Comparison of ENCODE assay signal across 8 cellular contexts in the genomic region with DNA sequence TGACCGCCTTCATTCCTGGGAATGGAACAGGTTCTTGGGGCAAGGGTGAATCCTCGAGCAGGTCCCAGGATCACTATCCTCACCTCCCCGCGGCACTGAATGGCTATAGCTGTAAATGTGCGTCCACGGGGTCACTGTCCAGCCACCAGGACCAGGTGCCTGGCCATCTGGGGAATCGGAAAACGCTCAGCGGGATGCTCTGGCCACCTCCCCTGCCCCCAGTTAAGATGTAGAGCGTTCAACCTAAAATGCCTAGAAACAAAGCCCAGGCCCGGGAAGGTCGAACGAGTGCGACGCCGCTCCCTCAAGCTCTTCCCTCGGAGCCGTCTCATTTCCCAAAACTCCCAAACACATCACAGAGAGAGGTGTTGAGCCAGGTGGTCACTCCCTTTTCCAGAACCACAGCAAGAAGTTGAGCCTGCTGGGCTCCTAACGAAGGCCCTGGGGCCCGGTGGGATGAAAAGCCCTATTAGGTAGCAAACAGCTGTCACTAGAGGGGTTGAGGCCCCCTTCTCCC. TPM values are rescaled to one million over a fixed set of nuclear protein-coding genes. Genes with fewer than 3 reads are reported as not detected.
A peak's percentile ranks its signal among the peaks of the same experiment; 100 is the strongest.
DNase-seq lines count a peak whose midpoint lies in the region; ATAC-seq and TF ChIP-seq lines count a peak whose summit lies in the region.

No MANE protein-coding gene starts in this region.

- peak overlapping the region; percentile 92 for H3K27ac Mint-ChIP-seq in stimulated activated effector memory CD8-positive, alpha-beta T cell treated with anti-CD3 and anti-CD28 coated beads, Interleukin-12 subunit alpha, Interleukin-12 subunit beta, amount 100 ng/mL, for 72 hours

- H3K9me3 ChIP-seq in adrenal gland (replicated peaks in 1 of 3) (no peaks in the 10 kb centered on the region), iPS-15b (ENCODE audit: control insufficient read depth, insufficient read depth, low read length) (no peaks in the 10 kb centered on the region)

- no peak for ATAC-seq in stimulated activated effector memory CD8-positive, alpha-beta T cell treated with anti-CD3 and anti-CD28 coated beads, Interleukin-12 subunit alpha, Interleukin-12 subunit beta, amount 100 ng/mL, for 72 hours
- no peak for ATAC-seq in GM19324 (IDR thresholded peaks at IDR 0.05; ENCODE audit: low FRiP score, unreplicated experiment)

- H3K27me3 ChIP-seq in HL-60 (ENCODE audit: insufficient read depth, poor library complexity, severe bottlenecking) (no peaks in the 10 kb centered on the region), adrenal gland (no peaks in the 10 kb centered on the region), iPS-15b (ENCODE audit: control insufficient read depth, insufficient read depth, low read length) (no peaks in the 10 kb centered on the region)

- H3K4me1 ChIP-seq in adrenal gland (replicated peaks in 1 of 2) (peaks cover 27 to 38% of the 10 kb centered on the region in 2 donors), iPS-15b (ENCODE audit: control insufficient read depth, insufficient read depth, low read length) (peaks cover 14% of the 10 kb centered on the region)

- intact Hi-C loops in adrenal gland (cut with DNase I) = no loop called here

- H3K4me3 ChIP-seq in HL-60 (replicated peaks; ENCODE audit: insufficient read depth, low read length) (peak overlapping the region; percentile 84), adrenal gland (peak overlapping the region; percentile 57 to 89 (median 74)), iPS-15b (ENCODE audit: low read depth, low read length) (peak overlapping the region; percentile 98)

- H3K27ac ChIP-seq in HL-60 (replicated peaks) (peak overlapping the region; percentile 98), adrenal gland (peak overlapping the region; percentile 67 to 98 (median 96))

- TF ChIP-seq CTCF in HL-60 (IDR thresholded peaks at IDR 0.05; ENCODE audit: insufficient read depth, low read length) = no peak
- no peak for TF ChIP-seq CTCF in adrenal gland (IDR thresholded peaks at IDR 0.05)

- no peak for TF ChIP-seq POLR2A in adrenal gland (IDR thresholded peaks at IDR 0.05)

- peaks cover 32% of the 10 kb centered on the region for H3K36me3 Mint-ChIP-seq in stimulated activated effector memory CD8-positive, alpha-beta T cell treated with anti-CD3 and anti-CD28 coated beads, Interleukin-12 subunit alpha, Interleukin-12 subunit beta, amount 100 ng/mL, for 72 hours

- 3 to 6% (median 4%) methylated on average over 17 to 20 of the region's 20 CpGs; no CpG with 5 or more reads in 1 of the 4 donors for WGBS in adrenal gland, 4 donors

- DNase-seq in HL-60 (ENCODE audit: low read depth in 1 of 2, low spot score in 1 of 2) (no peak), adrenal gland (no peak), islet precursor cell (no peak), AG08396 (ENCODE audit: low spot score) (no peak), mucosa of gallbladder (ENCODE audit: low spot score) (no peak)
- no peak for DNase-seq in stimulated activated effector memory CD8-positive, alpha-beta T cell treated with anti-CD3 and anti-CD28 coated beads, Interleukin-12 subunit alpha, Interleukin-12 subunit beta, amount 100 ng/mL, for 72 hours (ENCODE audit: low spot score in 2 of 2)

- peaks cover 44% of the 10 kb centered on the region for H3K4me1 Mint-ChIP-seq in stimulated activated effector memory CD8-positive, alpha-beta T cell treated with anti-CD3 and anti-CD28 coated beads, Interleukin-12 subunit alpha, Interleukin-12 subunit beta, amount 100 ng/mL, for 72 hours

- peaks cover 0 to 1% of the 10 kb centered on the region in 2 donors for H3K36me3 ChIP-seq in adrenal gland (replicated peaks in 1 of 2)
- H3K36me3 ChIP-seq in iPS-15b (ENCODE audit: control insufficient read depth, insufficient read depth, low read length) = peaks cover under 1% of the 10 kb centered on the region

- peak overlapping the region; percentile 96 for H3K4me3 Mint-ChIP-seq in stimulated activated effector memory CD8-positive, alpha-beta T cell treated with anti-CD3 and anti-CD28 coated beads, Interleukin-12 subunit alpha, Interleukin-12 subunit beta, amount 100 ng/mL, for 72 hours

- peak overlapping the region; percentile 83 for H3K9ac ChIP-seq in iPS-15b (ENCODE audit: low read depth, low read length)

- no peaks in the 10 kb centered on the region for H3K9me3 Mint-ChIP-seq in stimulated activated effector memory CD8-positive, alpha-beta T cell treated with anti-CD3 and anti-CD28 coated beads, Interleukin-12 subunit alpha, Interleukin-12 subunit beta, amount 100 ng/mL, for 72 hours

RNA-seq across cellular contexts. Expression of gene CAPN10, which starts 0.8 kb away (rescaled TPM):
- total RNA-seq in adrenal gland (10 to 100 TPM; 17.3 to 41.8 (median 24.6) TPM), mucosa of gallbladder (56.1 TPM)
- polyA plus RNA-seq in adrenal gland = 100 to 1,000 TPM in 2 of 3 donors, 1 to 10 TPM in 1; 4.7 to 158 (median 102) TPM

RNA-seq across cellular contexts. Expression of gene RNPEPL1, which starts 17.5 kb away (rescaled TPM):
- total RNA-seq in adrenal gland (10 to 100 TPM; 37.0 to 93.3 (median 59.5) TPM), mucosa of gallbladder (91.8 TPM)
- polyA plus RNA-seq in adrenal gland = 100 to 1,000 TPM in 2 of 3 donors, 1 to 10 TPM in 1; 5.1 to 259 (median 110) TPM

RNA-seq across cellular contexts. Expression of gene DUSP28, which starts 25.6 kb away (rescaled TPM):
- total RNA-seq in adrenal gland (10 to 100 TPM in 3 of 8 donors, 1 to 10 TPM in 5; 4.9 to 22.2 (median 8.3) TPM), mucosa of gallbladder (4.0 TPM)
- polyA plus RNA-seq in adrenal gland = 10 to 100 TPM in 1 of 3 donors, 1 to 10 TPM in 2; 7.2 to 14.5 (median 8.8) TPM

RNA-seq across cellular contexts. Expression of gene ANKMY1, which starts 28.0 kb away (rescaled TPM):
- total RNA-seq in adrenal gland = 10 to 100 TPM in 5 of 8 donors, 1 to 10 TPM in 3; 7.2 to 20.3 (median 13.0) TPM
- 10 to 100 TPM in 2 of 3 donors, 1 to 10 TPM in 1; 8.1 to 31.7 (median 10.0) TPM for polyA plus RNA-seq in adrenal gland
- total RNA-seq in mucosa of gallbladder = 25.6 TPM

RNA-seq across cellular contexts. Expression of gene GPR35, which starts 39.5 kb away (rescaled TPM):
- total RNA-seq in adrenal gland = 1 to 10 TPM in 3 of 8 donors, under 1 TPM in 4, not detected in 1; 0.32 to 1.3 (median 0.96) TPM
- 1 to 10 TPM in 2 of 3 donors, under 1 TPM in 1; 0.07 to 5.7 (median 3.5) TPM for polyA plus RNA-seq in adrenal gland
- total RNA-seq in mucosa of gallbladder = 71.2 TPM
